Comparison of ENCODE assay signal across 21 cellular contexts in genomic region chr14:60878536-60878935, GRCh38.
DNase-seq lines count a peak whose midpoint lies in the region; ATAC-seq and TF ChIP-seq lines count a peak whose summit lies in the region.
"Had no signal": no experiment of that assay in that cellular context is flagged by ENCODE, and none has a peak within 500 bp of the region (broad histone marks: within the 10 kb centered on the region; RNA-seq: fewer than 3 reads in every experiment).

No MANE protein-coding gene starts in this region.

- H3K27ac Mint-ChIP-seq in activated CD8-positive, alpha-beta T cell treated with anti-CD3 and anti-CD28 coated beads for 36 hours: peak overlapping the region; percentile 21
- no peak overlapping the region for H3K27ac Mint-ChIP-seq in activated CD8-positive, alpha-beta T cell treated with anti-CD3 and anti-CD28 coated beads, Interleukin-2, amount 10 ng/mL, durations not matched to agents 7 days and 5 days
- no peak overlapping the region for H3K27ac Mint-ChIP-seq in activated T-helper 17 cell treated with anti-CD3 and anti-CD28 coated beads, Interleukin-2, amount 50 U/mL, for 72 hours
- H3K27ac Mint-ChIP-seq: neural progenitor cell, WTC11 had no signal

- intact Hi-C loops in activated CD8-positive, alpha-beta T cell treated with anti-CD3 and anti-CD28 coated beads for 36 hours (cut with micrococcal nuclease): no loop called here

- no peak for TF ChIP-seq CTCF in activated CD8-positive, alpha-beta T cell treated with anti-CD3 and anti-CD28 coated beads for 36 hours (IDR thresholded peaks at IDR 0.05)

- H3K9me3 Mint-ChIP-seq in activated CD8-positive, alpha-beta T cell treated with anti-CD3 and anti-CD28 coated beads for 36 hours: peaks cover 13% of the 10 kb centered on the region
- peaks cover 19% of the 10 kb centered on the region for H3K9me3 Mint-ChIP-seq in activated CD8-positive, alpha-beta T cell treated with anti-CD3 and anti-CD28 coated beads, Interleukin-2, amount 10 ng/mL, durations not matched to agents 7 days and 5 days (ENCODE audit: insufficient read depth)
- peaks cover 9% of the 10 kb centered on the region for H3K9me3 Mint-ChIP-seq in activated T-helper 17 cell treated with anti-CD3 and anti-CD28 coated beads, Interleukin-2, amount 50 U/mL, for 72 hours

- DNase-seq in activated CD8-positive, alpha-beta T cell treated with anti-CD3 and anti-CD28 coated beads for 36 hours: peak; percentile 26
- DNase-seq in activated CD8-positive, alpha-beta T cell treated with anti-CD3 and anti-CD28 coated beads, Interleukin-2, amount 10 ng/mL, durations not matched to agents 7 days and 5 days: no peak
- DNase-seq in fibroblast of peridontal ligament (ENCODE audit: extremely low read depth): peak; percentile 84
- DNase-seq in stimulated activated naive CD8-positive, alpha-beta T cell treated with anti-CD3 and anti-CD28 coated beads, Interleukin-15, Interleukin-2, amounts not matched to agents 100 U/mL and 50 U/mL, for 24 hours: no peak
- DNase-seq in cerebellar nuclear complex (lab: John Stamatoyannopoulos, UW): no peak
- no peak for DNase-seq in T-helper 1 cell
- no peak for DNase-seq in ecto neural progenitor cell (ENCODE audit: low spot score)
- DNase-seq: 8988T; Calu3; dorsolateral prefrontal cortex; erythroblast; glutamatergic neuron; left ventricle myocardium superior; mucosa of descending colon; NCI-H524; psoas muscle; stimulated activated CD4-positive, alpha-beta T cell treated with anti-CD3 and anti-CD28 coated beads, Interleukin-2, amount 100 ng/mL, for 48 hours; upper lobe of left lung had no signal

- ATAC-seq in activated CD8-positive, alpha-beta T cell treated with anti-CD3 and anti-CD28 coated beads for 36 hours: peak; percentile 76
- no peak for ATAC-seq in activated CD8-positive, alpha-beta T cell treated with anti-CD3 and anti-CD28 coated beads, Interleukin-2, amount 10 ng/mL, durations not matched to agents 7 days and 5 days
- ATAC-seq in activated T-helper 17 cell treated with anti-CD3 and anti-CD28 coated beads, Interleukin-2, amount 50 U/mL, for 72 hours (replicated peaks): peak; percentile 44
- peak; percentile 80 for ATAC-seq in stimulated activated naive CD8-positive, alpha-beta T cell treated with anti-CD3 and anti-CD28 coated beads, Interleukin-15, Interleukin-2, amounts not matched to agents 100 U/mL and 50 U/mL, for 24 hours
- ATAC-seq: left ventricle myocardium superior, mucosa of descending colon, psoas muscle, WTC11 had no signal

- H3K36me3 Mint-ChIP-seq in activated CD8-positive, alpha-beta T cell treated with anti-CD3 and anti-CD28 coated beads for 36 hours (ENCODE audit: low read depth): peaks cover 33% of the 10 kb centered on the region
- peaks cover 24% of the 10 kb centered on the region for H3K36me3 Mint-ChIP-seq in activated CD8-positive, alpha-beta T cell treated with anti-CD3 and anti-CD28 coated beads, Interleukin-2, amount 10 ng/mL, durations not matched to agents 7 days and 5 days (ENCODE audit: low read depth)
- peaks cover 32% of the 10 kb centered on the region for H3K36me3 Mint-ChIP-seq in activated T-helper 17 cell treated with anti-CD3 and anti-CD28 coated beads, Interleukin-2, amount 50 U/mL, for 72 hours (ENCODE audit: low read depth)

- CTCF ChIA-PET in activated CD8-positive, alpha-beta T cell treated with anti-CD3 and anti-CD28 coated beads for 36 hours (lab: Charles Lee): no interaction called here
- CTCF ChIA-PET in activated CD8-positive, alpha-beta T cell treated with anti-CD3 and anti-CD28 coated beads, Interleukin-2, amount 10 ng/mL, durations not matched to agents 7 days and 5 days (lab: Charles Lee): interaction anchor here (0.7 to 0.9 kb wide), 3 partner anchors 22 to 317 kb away, joined by 3 read pairs; no protein-coding TSS in a partner anchor

- POLR2A ChIA-PET in activated CD8-positive, alpha-beta T cell treated with anti-CD3 and anti-CD28 coated beads for 36 hours (lab: Charles Lee): interaction anchor here (0.6 kb wide), 1 partner anchor 17 kb away, joined by 3 read pairs; no protein-coding TSS in a partner anchor
- POLR2A ChIA-PET in activated CD8-positive, alpha-beta T cell treated with anti-CD3 and anti-CD28 coated beads, Interleukin-2, amount 10 ng/mL, durations not matched to agents 7 days and 5 days (lab: Charles Lee): no interaction called here

- H3K4me3 Mint-ChIP-seq in activated CD8-positive, alpha-beta T cell treated with anti-CD3 and anti-CD28 coated beads for 36 hours: no peak overlapping the region
- H3K4me3 Mint-ChIP-seq in activated CD8-positive, alpha-beta T cell treated with anti-CD3 and anti-CD28 coated beads, Interleukin-2, amount 10 ng/mL, durations not matched to agents 7 days and 5 days: no peak overlapping the region
- no peak overlapping the region for H3K4me3 Mint-ChIP-seq in activated T-helper 17 cell treated with anti-CD3 and anti-CD28 coated beads, Interleukin-2, amount 50 U/mL, for 72 hours
- H3K4me3 Mint-ChIP-seq: neural progenitor cell, WTC11 had no signal

- no peaks in the 10 kb centered on the region for H3K27me3 Mint-ChIP-seq in activated CD8-positive, alpha-beta T cell treated with anti-CD3 and anti-CD28 coated beads for 36 hours
- H3K27me3 Mint-ChIP-seq in activated CD8-positive, alpha-beta T cell treated with anti-CD3 and anti-CD28 coated beads, Interleukin-2, amount 10 ng/mL, durations not matched to agents 7 days and 5 days (ENCODE audit: low read depth): no peaks in the 10 kb centered on the region
- no peaks in the 10 kb centered on the region for H3K27me3 Mint-ChIP-seq in activated T-helper 17 cell treated with anti-CD3 and anti-CD28 coated beads, Interleukin-2, amount 50 U/mL, for 72 hours

- H3K4me1 Mint-ChIP-seq in activated CD8-positive, alpha-beta T cell treated with anti-CD3 and anti-CD28 coated beads for 36 hours (ENCODE audit: low read depth): peaks cover 9% of the 10 kb centered on the region
- H3K4me1 Mint-ChIP-seq in activated CD8-positive, alpha-beta T cell treated with anti-CD3 and anti-CD28 coated beads, Interleukin-2, amount 10 ng/mL, durations not matched to agents 7 days and 5 days (ENCODE audit: low read depth): no peaks in the 10 kb centered on the region
- H3K4me1 Mint-ChIP-seq in activated T-helper 17 cell treated with anti-CD3 and anti-CD28 coated beads, Interleukin-2, amount 50 U/mL, for 72 hours: peaks cover 5% of the 10 kb centered on the region
- H3K4me1 Mint-ChIP-seq: neural progenitor cell, WTC11 had no signal

Comparison
In these comparisons a context has a peak if more than half of its experiments do, and no peak if none do; other contexts are left out.
1. DNase-seq: peak in activated CD8-positive, alpha-beta T cell treated with anti-CD3 and anti-CD28 coated beads for 36 hours (single experiment) and fibroblast of peridontal ligament (single experiment); none in activated CD8-positive, alpha-beta T cell treated with anti-CD3 and anti-CD28 coated beads, Interleukin-2, amount 10 ng/mL, durations not matched to agents 7 days and 5 days (single experiment), stimulated activated naive CD8-positive, alpha-beta T cell treated with anti-CD3 and anti-CD28 coated beads, Interleukin-15, Interleukin-2, amounts not matched to agents 100 U/mL and 50 U/mL, for 24 hours (single experiment), cerebellar nuclear complex (0 of 2), T-helper 1 cell (0 of 5) and ecto neural progenitor cell (single experiment).